ENCODE assay signal across 8 cellular contexts in genomic region chr20:34907616-34908469, GRCh38. TPM values are rescaled to one million over a fixed set of nuclear protein-coding genes. Genes with fewer than 3 reads are reported as not detected.
DNase-seq lines count a peak whose midpoint lies in the region; ATAC-seq and TF ChIP-seq lines count a peak whose summit lies in the region.

No MANE protein-coding gene starts in this region.

- TF ChIP-seq POLR2A in breast epithelium (IDR thresholded peaks at IDR 0.05) (no peak), uterus (IDR thresholded peaks at IDR 0.05) (no peak)

- H3K9me3 ChIP-seq in breast epithelium (no peaks in the 10 kb centered on the region), uterus (no peaks in the 10 kb centered on the region)

- H3K27me3 ChIP-seq in breast epithelium (no peaks in the 10 kb centered on the region), uterus (no peaks in the 10 kb centered on the region)

- DNase-seq in DMS53 treated with DMSO at 0.1 percent for 48 hours (lab: John Stamatoyannopoulos, UW; ENCODE audit: unreplicated experiment) (peak; percentile 76), NCI-H2196 (lab: John Stamatoyannopoulos, UW; ENCODE audit: unreplicated experiment) (peak; percentile 36), breast epithelium (ENCODE audit: low spot score in 2 of 2) (peak; percentile 62 to 65), left colon (peak; percentile 65 to 78), uterus (peak in 1 of 2 donors; percentile 44), NOMO-1 treated with DMSO at 0.1 percent for 48 hours (lab: John Stamatoyannopoulos, UW; ENCODE audit: unreplicated experiment) (no peak)

- ATAC-seq in left colon (peak; percentile 71), GM21723 (IDR thresholded peaks at IDR 0.05; ENCODE audit: unreplicated experiment) (no peak)
- ATAC-seq in activated CD4-positive, CD25-positive, alpha-beta regulatory T cell treated with anti-CD3 and anti-CD28 coated beads, Interleukin-2, amount 50 U/mL, for 24 hours = no peak

- peaks cover 0 to 10% of the 10 kb centered on the region in 2 donors for H3K4me1 ChIP-seq in breast epithelium
- H3K4me1 ChIP-seq in uterus = no peaks in the 10 kb centered on the region

- H3K36me3 ChIP-seq in breast epithelium (no peaks in the 10 kb centered on the region), uterus (no peaks in the 10 kb centered on the region)

- intact Hi-C loops in breast epithelium (cut with DNase I; ENCODE audit: low total_unique reads) = no loop called here
- intact Hi-C loops in left colon (cut with DNase I, micrococcal nuclease) = no loop called here
- intact Hi-C loops in uterus (cut with DNase I; ENCODE audit: low total_unique reads) = no loop called here

- TF ChIP-seq CTCF in breast epithelium (IDR thresholded peaks at IDR 0.05) (no peak), uterus (IDR thresholded peaks at IDR 0.05) (no peak)

- H3K4me3 ChIP-seq in breast epithelium = no peak overlapping the region
- H3K4me3 ChIP-seq in uterus = no peak overlapping the region

- H3K27ac ChIP-seq in breast epithelium (peak overlapping the region; percentile 79 to 86), uterus (peak overlapping the region; percentile 56 to 63)

RNA-seq across cellular contexts. Expression of gene ACSS2, which starts 31.4 kb away (rescaled TPM):
- total RNA-seq in breast epithelium (100 to 1,000 TPM in 1 of 3 donors, 10 to 100 TPM in 2; 70.1 to 137 (median 71.1) TPM), left colon (100 to 1,000 TPM; 343 to 383 TPM), uterus (100 to 1,000 TPM in 1 of 4 donors, 10 to 100 TPM in 3; 18.8 to 138 (median 48.7) TPM)

RNA-seq across cellular contexts. Expression of gene GGT7, which starts 35.2 kb away (rescaled TPM):
- total RNA-seq in breast epithelium (10 to 100 TPM; 13.1 to 21.8 (median 16.4) TPM), left colon (10 to 100 TPM; 20.5 to 22.5 TPM), uterus (10 to 100 TPM in 3 of 4 donors, 1 to 10 TPM in 1; 7.4 to 38.4 (median 16.5) TPM)

RNA-seq across cellular contexts. Expression of gene GSS, which starts 47.8 kb away (rescaled TPM):
- total RNA-seq in breast epithelium (10 to 100 TPM; 33.4 to 61.9 (median 53.7) TPM), left colon (100 to 1,000 TPM in 1 of 2 donors, 10 to 100 TPM in 1; 72.5 to 112 TPM), uterus (10 to 100 TPM in 3 of 4 donors, 1 to 10 TPM in 1; 3.8 to 47.2 (median 16.5) TPM)

RNA-seq across cellular contexts. Expression of gene MYH7B, which starts 47.8 kb away (rescaled TPM):
- total RNA-seq in breast epithelium = 1 to 10 TPM in 1 of 3 donors, under 1 TPM in 2; 0.66 to 1.1 (median 0.73) TPM
- total RNA-seq in left colon = 1 to 10 TPM; 1.2 to 1.3 TPM
- total RNA-seq in uterus = 1 to 10 TPM in 1 of 4 donors, under 1 TPM in 2, not detected in 1; 0.41 to 3.0 (median 0.51) TPM
